In the genomic region with DNA sequence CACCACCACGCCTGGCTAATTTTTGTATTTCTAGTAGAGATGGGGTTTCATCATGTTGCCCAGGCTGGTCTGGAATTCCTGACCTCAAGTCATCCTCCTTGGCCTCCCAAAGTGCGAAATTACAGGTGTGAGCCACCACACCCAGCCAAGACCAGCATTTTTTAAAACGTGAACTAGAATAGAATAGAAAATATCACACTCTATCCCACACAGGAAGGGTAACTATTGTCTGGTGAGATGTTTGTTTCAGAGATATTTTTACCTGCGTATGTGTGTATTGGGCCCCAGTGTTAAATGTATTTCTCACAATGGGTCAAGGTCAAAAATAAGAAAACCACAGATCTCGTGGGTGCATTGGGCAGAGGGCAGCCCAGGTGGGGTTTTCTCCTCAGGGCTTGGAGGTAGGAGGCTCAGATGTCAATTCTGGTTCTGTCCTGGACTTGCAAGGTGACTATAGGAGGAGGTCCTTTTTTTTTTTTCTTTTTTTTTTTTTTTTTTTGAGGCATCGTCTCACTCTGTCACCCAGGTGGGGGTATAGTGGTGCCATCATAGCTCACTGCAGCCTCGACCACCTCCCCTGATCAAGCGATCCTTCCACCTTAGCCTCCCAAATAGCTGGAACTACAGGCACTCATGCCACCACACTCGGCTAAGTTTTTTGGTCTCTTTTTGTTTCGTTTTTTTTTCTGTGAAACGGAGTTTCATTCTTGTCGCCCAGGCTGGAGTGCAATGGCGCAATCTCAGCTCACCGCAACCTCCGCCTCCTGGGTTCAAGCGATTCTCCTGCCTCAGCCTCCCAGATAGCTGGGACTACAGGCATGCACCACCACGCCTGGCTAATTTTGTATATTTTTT, we compare ENCODE assay signal across 11 cellular contexts. TPM values are rescaled to one million over a fixed set of nuclear protein-coding genes. Genes with fewer than 3 reads are reported as not detected.
DNase-seq lines count a peak whose midpoint lies in the region; ATAC-seq and TF ChIP-seq lines count a peak whose summit lies in the region.
"Had no signal": no experiment of that assay in that cellular context is flagged by ENCODE, and none has a peak within 500 bp of the region (broad histone marks: within the 10 kb centered on the region; RNA-seq: fewer than 3 reads in every experiment).

No MANE protein-coding gene starts in this region.

- H3K27ac ChIP-seq in DOHH2 (ENCODE audit: low read depth, low read length) (peak overlapping the region; percentile 94), SU-DHL-6 (ENCODE audit: low read depth, low read length) (peak overlapping the region; percentile 96)
- H3K27ac ChIP-seq: foreskin keratinocyte had no signal

- H3K4me3 ChIP-seq in DOHH2 (ENCODE audit: low read length), result peak overlapping the region; percentile 73
- peak overlapping the region; percentile 2 for H3K4me3 ChIP-seq in SU-DHL-6 (ENCODE audit: insufficient read depth, low read length, poor library complexity, severe bottlenecking)

- TF ChIP-seq CTCF in DOHH2 (IDR thresholded peaks at IDR 0.05; ENCODE audit: low read depth, low read length, poor library complexity, severe bottlenecking), result peak; percentile 4
- TF ChIP-seq CTCF in SU-DHL-6 (IDR thresholded peaks at IDR 0.05; ENCODE audit: insufficient read depth, low read length, poor library complexity, severe bottlenecking), result no peak

- peaks cover 90% of the 10 kb centered on the region for H3K4me1 ChIP-seq in DOHH2 (ENCODE audit: control insufficient read depth, low read length)
- H3K4me1 ChIP-seq: foreskin keratinocyte had no signal

- no peaks in the 10 kb centered on the region for H3K27me3 ChIP-seq in DOHH2 (ENCODE audit: control insufficient read depth, low read length)
- no peaks in the 10 kb centered on the region for H3K27me3 ChIP-seq in SU-DHL-6 (ENCODE audit: low read length)

- H2AFZ ChIP-seq in SU-DHL-6 (ENCODE audit: low read depth, low read length, severe bottlenecking), result no peak overlapping the region

- peak overlapping the region; percentile 55 for H3K9ac ChIP-seq in SU-DHL-6 (ENCODE audit: low read length)

- H3K9me2 ChIP-seq in DOHH2 (replicated peaks; ENCODE audit: control insufficient read depth, low read length) (no peaks in the 10 kb centered on the region), SU-DHL-6 (replicated peaks; ENCODE audit: insufficient read depth, low read length) (no peaks in the 10 kb centered on the region)

- H3K4me2 ChIP-seq in DOHH2 (ENCODE audit: low read length) (peak overlapping the region; percentile 96), SU-DHL-6 (ENCODE audit: low read depth, low read length, poor library complexity, severe bottlenecking) (peak overlapping the region; percentile 65)

- peaks cover 77% of the 10 kb centered on the region for H3K36me3 ChIP-seq in DOHH2 (ENCODE audit: control insufficient read depth, low read length)
- H3K36me3 ChIP-seq in SU-DHL-6 (ENCODE audit: low read length), result peaks cover 26% of the 10 kb centered on the region

- DNase-seq in NCI-H510A (lab: John Stamatoyannopoulos, UW) (no peak), G401 (ENCODE audit: low spot score) (no peak), NCI-H1930 (lab: John Stamatoyannopoulos, UW) (no peak)
- DNase-seq in activated CD4-positive, alpha-beta T cell treated with anti-CD3 and anti-CD28 coated beads, Interleukin-2, amount 50 U/mL, for 1 hour, result no peak
- DNase-seq: cerebellar nuclear complex, foreskin keratinocyte, NCI-H446 treated with DMSO at 0.1 percent for 48 hours had no signal

- H4K20me1 ChIP-seq in DOHH2 (ENCODE audit: control insufficient read depth, insufficient read depth, low read depth, low read length) (no peaks in the 10 kb centered on the region), SU-DHL-6 (ENCODE audit: low read depth, low read length) (no peaks in the 10 kb centered on the region)

- H3K9me3 ChIP-seq in DOHH2 (ENCODE audit: control insufficient read depth, insufficient read depth, low read length), result no peaks in the 10 kb centered on the region
- H3K9me3 ChIP-seq in SU-DHL-6 (ENCODE audit: insufficient read depth, low read length), result no peaks in the 10 kb centered on the region

- ATAC-seq in GM19397 (IDR thresholded peaks at IDR 0.05; ENCODE audit: unreplicated experiment), result peak; percentile 36
- peak; percentile 35 for ATAC-seq in HG03039 (IDR thresholded peaks at IDR 0.05; ENCODE audit: unreplicated experiment)

- H3K79me2 ChIP-seq in DOHH2 (ENCODE audit: control insufficient read depth, low read length) (peaks cover 73% of the 10 kb centered on the region), SU-DHL-6 (ENCODE audit: insufficient read depth, low read length) (peaks cover 63% of the 10 kb centered on the region)

- in situ Hi-C loops in G401 (cut with HindIII; ENCODE audit: low sequenced_read_pairs), result no loop called here

- H3F3A ChIP-seq in DOHH2 (ENCODE audit: control insufficient read depth, insufficient read depth) (peaks cover 32% of the 10 kb centered on the region), SU-DHL-6 (ENCODE audit: insufficient read depth) (peaks cover 73% of the 10 kb centered on the region)

RNA-seq across cellular contexts. Expression of a gene that starts 19.0 kb away (rescaled TPM):
- total RNA-seq in G401 (2014; rRNA removed; shearing (Covaris generic)), result 31.6 and 43.6 TPM in 2 replicates

RNA-seq across cellular contexts. Expression of a gene that starts 50.6 kb away (rescaled TPM):
- not detected in 2 replicates for total RNA-seq in G401 (2014; rRNA removed; shearing (Covaris generic))
- total RNA-seq: foreskin keratinocyte had no signal
